9 cellular contexts compared by ENCODE assay signal in genomic region chr21:38741976-38742309, GRCh38.
"Had no signal": no experiment of that assay in that cellular context is flagged by ENCODE, and none has a peak within 500 bp of the region (broad histone marks: within the 10 kb centered on the region; RNA-seq: fewer than 3 reads in every experiment).

No MANE protein-coding gene starts in this region.

- H3K9me3 Mint-ChIP-seq: activated T-helper 17 cell treated with anti-CD3 and anti-CD28 coated beads, Interleukin-2, amount 50 U/mL, for 72 hours; natural killer cell had no signal

- H3K27me3 Mint-ChIP-seq: activated T-helper 17 cell treated with anti-CD3 and anti-CD28 coated beads, Interleukin-2, amount 50 U/mL, for 72 hours had no signal

- H3K36me3 Mint-ChIP-seq: natural killer cell had no signal

- ATAC-seq: activated T-helper 17 cell treated with anti-CD3 and anti-CD28 coated beads, Interleukin-2, amount 50 U/mL, for 72 hours; natural killer cell had no signal

- DNase-seq: activated CD4-positive, alpha-beta T cell treated with anti-CD3 and anti-CD28 coated beads, Interleukin-2, amount 50 U/mL, for 48 hours; activated naive CD4-positive, alpha-beta T cell treated with anti-CD3 and anti-CD28 coated beads, Interleukin-2, amount 50 U/mL, for 16 hours; kidney; left ventricle myocardium inferior; natural killer cell; stimulated activated CD4-positive, alpha-beta T cell treated with anti-CD3 and anti-CD28 coated beads, Interleukin-12 subunit alpha, Interleukin-12 subunit beta, amount 100 ng/mL, for 4 hours; stimulated activated CD4-positive, alpha-beta T cell treated with anti-CD3 and anti-CD28 coated beads, Interleukin-2, amount 100 ng/mL, for 24 hours; T-helper 2 cell had no signal

- H3K4me3 Mint-ChIP-seq: activated T-helper 17 cell treated with anti-CD3 and anti-CD28 coated beads, Interleukin-2, amount 50 U/mL, for 72 hours; natural killer cell had no signal

- H3K27ac Mint-ChIP-seq: activated T-helper 17 cell treated with anti-CD3 and anti-CD28 coated beads, Interleukin-2, amount 50 U/mL, for 72 hours; natural killer cell had no signal
